In genomic region chr22:48743601-48744282, GRCh38 we compare ENCODE assay signal across 25 cellular contexts.
DNase-seq lines count a peak whose midpoint lies in the region; ATAC-seq and TF ChIP-seq lines count a peak whose summit lies in the region.
"Had no signal": no experiment of that assay in that cellular context is flagged by ENCODE, and none has a peak within 500 bp of the region (broad histone marks: within the 10 kb centered on the region; RNA-seq: fewer than 3 reads in every experiment).

No MANE protein-coding gene starts in this region.

- ATAC-seq in activated CD4-positive, CD25-positive, alpha-beta regulatory T cell treated with anti-CD3 and anti-CD28 coated beads, Interleukin-2, amount 50 U/mL, for 24 hours = no peak
- ATAC-seq in sciatic nerve = no peak
- ATAC-seq: activated naive CD8-positive, alpha-beta T cell treated with anti-CD3 and anti-CD28 coated beads, Interleukin-2, amount 50 U/mL, for 24 hours; activated T-helper 17 cell treated with anti-CD3 and anti-CD28 coated beads, Interleukin-2, amount 50 U/mL, for 72 hours; GM23338; heart left ventricle; left lung; psoas muscle had no signal

- intact Hi-C loops in sciatic nerve (cut with DNase I) = no loop called here
- intact Hi-C loops in esophagus squamous epithelium (cut with DNase I) = no loop called here

- peak; percentile 11 for DNase-seq in activated CD4-positive, CD25-positive, alpha-beta regulatory T cell treated with anti-CD3 and anti-CD28 coated beads, Interleukin-2, amount 50 U/mL, for 72 hours
- DNase-seq in NCI-H2171 (lab: John Stamatoyannopoulos, UW) (peak; percentile 13), iPS-NIHi11 (ENCODE audit: low spot score) (peak; percentile 4), sciatic nerve (ENCODE audit: low spot score) (peak; percentile 49), NCI-H774 (lab: John Stamatoyannopoulos, UW) (no peak), esophagus squamous epithelium (lab: John Stamatoyannopoulos, UW) (no peak), epidermal melanocyte (ENCODE audit: insufficient read length, low spot score) (no peak)
- DNase-seq: activated B cell treated with CpG ODN at 0.5 μM for 24 hours; activated naive CD8-positive, alpha-beta T cell treated with anti-CD3 and anti-CD28 coated beads, Interleukin-2, amount 50 U/mL, for 24 hours; DMS79 treated with DMSO at 0.1 percent for 48 hours; MV-4-11; NCI-H226; NCI-H748 treated with DMSO at 0.1 percent for 48 hours; psoas muscle; stimulated activated CD4-positive, alpha-beta T cell treated with anti-CD3 and anti-CD28 coated beads, Interleukin-4, amount 100 ng/mL, for 1 hour; stimulated activated naive CD4-positive, alpha-beta T cell treated with Interleukin-2 at 50 U/mL for 16 hours; T1000 had no signal

- H3K27me3 ChIP-seq in esophagus squamous epithelium = no peaks in the 10 kb centered on the region
- H3K27me3 ChIP-seq: left lung, tibial nerve had no signal

- no peak for TF ChIP-seq POLR2A in esophagus squamous epithelium (IDR thresholded peaks at IDR 0.05)

- H3K27ac ChIP-seq in esophagus squamous epithelium = no peak overlapping the region
- H3K27ac ChIP-seq: 22Rv1, heart left ventricle, left lung, psoas muscle had no signal

- no peak for TF ChIP-seq CTCF in esophagus squamous epithelium (IDR thresholded peaks at IDR 0.05)

- H3K4me3 ChIP-seq in esophagus squamous epithelium = no peak overlapping the region
- H3K4me3 ChIP-seq: GM23338, heart left ventricle, left lung, psoas muscle, smooth muscle cell, tibial nerve had no signal

- H3K36me3 ChIP-seq in esophagus squamous epithelium = no peaks in the 10 kb centered on the region
- H3K36me3 ChIP-seq: heart left ventricle, left lung had no signal

- WGBS in esophagus squamous epithelium, 2 donors = 74 to 83% methylated on average over 10 to 18 of the region's 32 CpGs

- no peaks in the 10 kb centered on the region for H3K9me3 ChIP-seq in esophagus squamous epithelium
- H3K9me3 ChIP-seq: heart left ventricle, psoas muscle had no signal

- no peaks in the 10 kb centered on the region for H3K4me1 ChIP-seq in esophagus squamous epithelium
- H3K4me1 ChIP-seq: heart left ventricle, left lung, psoas muscle had no signal

Comparison
In these comparisons a context has a peak if more than half of its experiments do, and no peak if none do; other contexts are left out.
1. DNase-seq: peak in activated CD4-positive, CD25-positive, alpha-beta regulatory T cell treated with anti-CD3 and anti-CD28 coated beads, Interleukin-2, amount 50 U/mL, for 72 hours (single experiment), NCI-H2171 (single experiment), iPS-NIHi11 (single experiment) and sciatic nerve (single experiment); none in NCI-H774 (single experiment), esophagus squamous epithelium (single experiment) and epidermal melanocyte (single experiment).